ENCODE assay signal across 15 cellular contexts in the genomic region with DNA sequence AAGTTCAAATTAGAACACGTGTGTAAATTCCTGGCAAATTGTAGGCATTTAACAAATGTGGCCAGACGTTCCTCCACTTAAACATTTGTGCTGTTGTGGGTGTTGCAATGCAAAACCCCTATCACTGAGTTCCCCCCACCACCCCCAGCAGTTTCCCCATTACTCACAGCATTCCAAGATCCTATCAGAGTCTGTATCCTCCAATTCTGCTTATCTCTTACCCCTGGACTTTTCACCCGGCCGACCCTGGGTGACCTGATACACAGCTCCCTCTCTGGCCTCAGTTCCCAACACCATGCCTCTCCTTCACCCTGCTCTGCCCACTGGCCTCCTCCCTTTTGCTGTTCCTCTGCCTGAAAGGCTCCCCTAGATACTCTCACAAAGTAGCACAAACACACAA. TPM values are rescaled to one million over a fixed set of nuclear protein-coding genes. Genes with fewer than 3 reads are reported as not detected.
DNase-seq lines count a peak whose midpoint lies in the region; ATAC-seq and TF ChIP-seq lines count a peak whose summit lies in the region.
"Had no signal": no experiment of that assay in that cellular context is flagged by ENCODE, and none has a peak within 500 bp of the region (broad histone marks: within the 10 kb centered on the region; RNA-seq: fewer than 3 reads in every experiment).

No MANE protein-coding gene starts in this region.

- POLR2A ChIA-PET in CD8-positive, alpha-beta memory T cell (lab: Charles Lee), result no interaction called here

- TF ChIP-seq CTCF in lung (IDR thresholded peaks at IDR 0.05; ENCODE audit: control extremely low read depth, extremely low read depth), result no peak

- peaks cover 0 to 2% of the 10 kb centered on the region in 2 donors for H3K27me3 Mint-ChIP-seq in CD8-positive, alpha-beta memory T cell
- H3K27me3 Mint-ChIP-seq: CD4-positive, alpha-beta T cell had no signal

- no peak; the same call in 2 of the 3 replicates for ATAC-seq in SK-N-SH treated with all-trans-retinoic acid at 6 μM for 48 hours
- ATAC-seq in lung (ENCODE audit: insufficient read depth, low FRiP score), result no peak
- no peak for ATAC-seq in GM18861 (IDR thresholded peaks at IDR 0.05; ENCODE audit: unreplicated experiment)

- CTCF ChIA-PET in CD8-positive, alpha-beta memory T cell (lab: Charles Lee), result no interaction called here

- H3K4me1 ChIP-seq in lung (ENCODE audit: control insufficient read depth in 2 of 2, insufficient read depth in 2 of 2, low read length in 2 of 2), result no peaks in the 10 kb centered on the region
- no peaks in the 10 kb centered on the region for H3K4me1 ChIP-seq in CD8-positive, alpha-beta memory T cell (ENCODE audit: insufficient read depth, low read length)
- H3K4me1 ChIP-seq: BE2C had no signal

- no peak overlapping the region for H3K27ac ChIP-seq in lung (ENCODE audit: low read depth in 1 of 2, low read length in 1 of 2)
- H3K27ac ChIP-seq in CD8-positive, alpha-beta memory T cell (ENCODE audit: low read depth, low read length), result no peak overlapping the region

- DNase-seq in ELF-1 (ENCODE audit: low read depth, low spot score), result peak; percentile 35
- peak; percentile 21 for DNase-seq in lung (ENCODE audit: low spot score)
- DNase-seq in hepatic stellate cell (ENCODE audit: low spot score), result no peak
- DNase-seq in CD8-positive, alpha-beta memory T cell, result no peak
- no peak for DNase-seq in stimulated activated CD4-positive, alpha-beta T cell treated with anti-CD3 and anti-CD28 coated beads, Interleukin-4, amount 100 ng/mL, for 1 hour
- DNase-seq: BE2C; CD4-positive, alpha-beta T cell; GF-D8; NCI-H1436 treated with DMSO at 0.1 percent for 48 hours; NCI-H2081; NCI-H524; Right ventricle myocardium superior had no signal

- no peaks in the 10 kb centered on the region for H3K4me1 Mint-ChIP-seq in CD8-positive, alpha-beta memory T cell

- H3K4me3 ChIP-seq in lung, result no peak overlapping the region
- no peak overlapping the region for H3K4me3 ChIP-seq in CD8-positive, alpha-beta memory T cell (ENCODE audit: low read length)

- H3K4me3 Mint-ChIP-seq in CD8-positive, alpha-beta memory T cell, result no peak overlapping the region
- H3K4me3 Mint-ChIP-seq: CD4-positive, alpha-beta T cell; T-helper 1 cell treated with Interleukin-12 subunit alpha and Interleukin-12 subunit beta and Interleukin-4 antibody, amounts not matched to agents 30 μg/mL and 1 μg/mL, for 36 hours had no signal

- H3K9me3 ChIP-seq in lung (ENCODE audit: control insufficient read depth in 2 of 2, insufficient read depth in 1 of 2, low read length in 1 of 2), result no peaks in the 10 kb centered on the region
- no peaks in the 10 kb centered on the region for H3K9me3 ChIP-seq in CD8-positive, alpha-beta memory T cell (ENCODE audit: low read length)
- H3K9me3 ChIP-seq: BE2C had no signal

- H3K36me3 ChIP-seq in lung (ENCODE audit: control insufficient read depth in 2 of 2, insufficient read depth in 2 of 2, low read length in 2 of 2), result no peaks in the 10 kb centered on the region
- no peaks in the 10 kb centered on the region for H3K36me3 ChIP-seq in CD8-positive, alpha-beta memory T cell (ENCODE audit: insufficient read depth, low read length)
- H3K36me3 ChIP-seq: BE2C had no signal

- peaks cover 0 to 2% (median 0%) of the 10 kb centered on the region in 5 donors for H3K9me3 Mint-ChIP-seq in CD8-positive, alpha-beta memory T cell
- H3K9me3 Mint-ChIP-seq: CD4-positive, alpha-beta T cell; T-helper 1 cell treated with Interleukin-12 subunit alpha and Interleukin-12 subunit beta and Interleukin-4 antibody, amounts not matched to agents 30 μg/mL and 1 μg/mL, for 36 hours had no signal

- H3K27ac Mint-ChIP-seq in CD8-positive, alpha-beta memory T cell, result no peak overlapping the region
- H3K27ac Mint-ChIP-seq: CD4-positive, alpha-beta T cell; T-helper 1 cell treated with Interleukin-12 subunit alpha and Interleukin-12 subunit beta and Interleukin-4 antibody, amounts not matched to agents 30 μg/mL and 1 μg/mL, for 36 hours had no signal

- WGBS in lung, 2 donors, result 57 to 68% methylated on average over 4 of the region's 4 CpGs

- no peaks in the 10 kb centered on the region for H3K36me3 Mint-ChIP-seq in CD8-positive, alpha-beta memory T cell

- no peaks in the 10 kb centered on the region for H3K27me3 ChIP-seq in lung (ENCODE audit: control insufficient read depth, insufficient read depth)
- H3K27me3 ChIP-seq in CD8-positive, alpha-beta memory T cell (ENCODE audit: insufficient read depth, low read length, poor library complexity, severe bottlenecking), result no peaks in the 10 kb centered on the region
- H3K27me3 ChIP-seq: BE2C had no signal

TF ChIP-seq in SK-N-SH treated with all-trans-retinoic acid at 6 μM for 48 hours, 23 proteins besides CTCF, POLR2A, EP300 and RAD21:
- TF ChIP-seq, protein P1, sequence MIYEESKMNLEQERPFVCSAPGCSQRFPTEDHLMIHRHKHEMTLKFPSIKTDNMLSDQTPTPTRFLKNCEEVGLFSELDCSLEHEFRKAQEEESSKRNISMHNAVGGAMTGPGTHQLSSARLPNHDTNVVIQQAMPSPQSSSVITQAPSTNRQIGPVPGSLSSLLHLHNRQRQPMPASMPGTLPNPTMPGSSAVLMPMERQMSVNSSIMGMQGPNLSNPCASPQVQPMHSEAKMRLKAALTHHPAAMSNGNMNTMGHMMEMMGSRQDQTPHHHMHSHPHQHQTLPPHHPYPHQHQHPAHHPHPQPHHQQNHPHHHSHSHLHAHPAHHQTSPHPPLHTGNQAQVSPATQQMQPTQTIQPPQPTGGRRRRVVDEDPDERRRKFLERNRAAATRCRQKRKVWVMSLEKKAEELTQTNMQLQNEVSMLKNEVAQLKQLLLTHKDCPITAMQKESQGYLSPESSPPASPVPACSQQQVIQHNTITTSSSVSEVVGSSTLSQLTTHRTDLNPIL (CRISPR knock-in tag; IDR thresholded peaks at IDR 0.05; ENCODE audit: low read depth), result peak; percentile 30; the same call in 1 of the 2 replicates
- TF ChIP-seq ZFP30 (CRISPR knock-in tag; IDR thresholded peaks at IDR 0.05) (no peak), BACH2 (CRISPR knock-in tag; IDR thresholded peaks at IDR 0.05; ENCODE audit: borderline replicate concordance) (no peak), TOX (CRISPR knock-in tag; IDR thresholded peaks at IDR 0.05; ENCODE audit: borderline replicate concordance) (no peak), PPARA (CRISPR knock-in tag; IDR thresholded peaks at IDR 0.05; ENCODE audit: borderline replicate concordance) (no peak), ZFP3 (CRISPR knock-in tag; IDR thresholded peaks at IDR 0.05) (peak; percentile 50), ISL1 (CRISPR knock-in tag; IDR thresholded peaks at IDR 0.05) (peak; percentile 62), SNAI2 (CRISPR knock-in tag; IDR thresholded peaks at IDR 0.05) (0 out of 2 replicates have a peak, but pooled peaks have one; percentile 50), ZNF70 (CRISPR knock-in tag; IDR thresholded peaks at IDR 0.05) (no peak)
- TF ChIP-seq, protein P2, sequence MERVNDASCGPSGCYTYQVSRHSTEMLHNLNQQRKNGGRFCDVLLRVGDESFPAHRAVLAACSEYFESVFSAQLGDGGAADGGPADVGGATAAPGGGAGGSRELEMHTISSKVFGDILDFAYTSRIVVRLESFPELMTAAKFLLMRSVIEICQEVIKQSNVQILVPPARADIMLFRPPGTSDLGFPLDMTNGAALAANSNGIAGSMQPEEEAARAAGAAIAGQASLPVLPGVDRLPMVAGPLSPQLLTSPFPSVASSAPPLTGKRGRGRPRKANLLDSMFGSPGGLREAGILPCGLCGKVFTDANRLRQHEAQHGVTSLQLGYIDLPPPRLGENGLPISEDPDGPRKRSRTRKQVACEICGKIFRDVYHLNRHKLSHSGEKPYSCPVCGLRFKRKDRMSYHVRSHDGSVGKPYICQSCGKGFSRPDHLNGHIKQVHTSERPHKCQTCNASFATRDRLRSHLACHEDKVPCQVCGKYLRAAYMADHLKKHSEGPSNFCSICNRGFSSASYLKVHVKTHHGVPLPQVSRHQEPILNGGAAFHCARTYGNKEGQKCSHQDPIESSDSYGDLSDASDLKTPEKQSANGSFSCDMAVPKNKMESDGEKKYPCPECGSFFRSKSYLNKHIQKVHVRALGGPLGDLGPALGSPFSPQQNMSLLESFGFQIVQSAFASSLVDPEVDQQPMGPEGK (CRISPR knock-in tag; IDR thresholded peaks at IDR 0.05; ENCODE audit: borderline replicate concordance), result peak; percentile 55; the same call in 1 of the 2 replicates

RNA-seq across cellular contexts. Expression of a gene that starts 31.4 kb away (rescaled TPM):
- under 1 TPM; 0.58 to 0.74 TPM for total RNA-seq in lung
- under 1 TPM; 0.17 to 0.22 TPM for polyA plus RNA-seq in lung
- under 1 TPM; 0.11 to 0.50 TPM for total RNA-seq in CD8-positive, alpha-beta memory T cell
- polyA plus RNA-seq in CD8-positive, alpha-beta memory T cell, result 1.4 TPM
- total RNA-seq: CD4-positive, alpha-beta T cell had no signal

Comparison
In these comparisons a context has a peak if more than half of its experiments do, and no peak if none do; other contexts are left out.
1. DNase-seq: peak in ELF-1 (single experiment) and lung (single experiment); none in hepatic stellate cell (single experiment), CD8-positive, alpha-beta memory T cell (0 of 5) and stimulated activated CD4-positive, alpha-beta T cell treated with anti-CD3 and anti-CD28 coated beads, Interleukin-4, amount 100 ng/mL, for 1 hour (single experiment).